Comparison of ENCODE assay signal across 1 cellular context in genomic region chr2:99878951-99879350, GRCh38.
A peak's percentile ranks its signal among the peaks of the same experiment; 100 is the strongest.
TF ChIP-seq lines count a peak whose summit lies in the region.

No MANE protein-coding gene starts in this region.

TF ChIP-seq in IMR-90, 13 proteins besides CTCF, POLR2A, EP300 and RAD21:
- TF ChIP-seq MAFK (IDR thresholded peaks at IDR 0.05; ENCODE audit: low read depth, low read length) = 0 out of 2 replicates have a peak, but pooled peaks have one; percentile 20
- TF ChIP-seq BHLHE40 (IDR thresholded peaks at IDR 0.05; ENCODE audit: low read depth, low read length) = peak; percentile 41; the same call in 1 of the 2 replicates
- no peak for TF ChIP-seq ELK1 (IDR thresholded peaks at IDR 0.05; ENCODE audit: borderline replicate concordance, low read depth, low read length)
- no peak for TF ChIP-seq USF2 (IDR thresholded peaks at IDR 0.05; ENCODE audit: low read depth, low read length)
- TF ChIP-seq NFE2L2 (IDR thresholded peaks at IDR 0.05; ENCODE audit: low read depth, low read length) = peak; percentile 36; the same call in 1 of the 2 replicates
- TF ChIP-seq MAZ (IDR thresholded peaks at IDR 0.05; ENCODE audit: borderline replicate concordance, low read depth, low read length) = no peak
- TF ChIP-seq SMC3 (IDR thresholded peaks at IDR 0.05; ENCODE audit: low read depth, low read length) = no peak; the same call in 1 of the 2 replicates
- no peak for TF ChIP-seq CHD1 (IDR thresholded peaks at IDR 0.05; ENCODE audit: low read depth, low read length)
- peak; percentile 43; the same call in 1 of the 2 replicates for TF ChIP-seq CEBPB (IDR thresholded peaks at IDR 0.05; ENCODE audit: low read depth, low read length)
- TF ChIP-seq RFX5 (IDR thresholded peaks at IDR 0.05; ENCODE audit: low read depth, low read length) = no peak; the same call in 1 of the 2 replicates
- TF ChIP-seq RCOR1 (IDR thresholded peaks at IDR 0.05; ENCODE audit: insufficient replicate concordance, low read length) = no peak
- TF ChIP-seq FOS (IDR thresholded peaks at IDR 0.05; ENCODE audit: low read depth, low read length) = peak; percentile 52
- TF ChIP-seq MXI1 (IDR thresholded peaks at IDR 0.05; ENCODE audit: borderline replicate concordance, low read depth, low read length) = no peak
